ENCODE assay signal across 8 cellular contexts in genomic region chr2:64750001-64750816, GRCh38.
DNase-seq lines count a peak whose midpoint lies in the region; ATAC-seq, FAIRE-seq and TF ChIP-seq lines count a peak whose summit lies in the region.

No MANE protein-coding gene starts in this region.

- H3K36me3 ChIP-seq in adrenal gland (replicated peaks in 1 of 2) (no peaks in the 10 kb centered on the region), heart left ventricle (no peaks in the 10 kb centered on the region), pancreas (no peaks in the 10 kb centered on the region)

- ATAC-seq in heart left ventricle (peak in 1 of 4 donors; percentile 2), pancreas (peak; percentile 1 to 15 (median 8)), GM18861 (IDR thresholded peaks at IDR 0.05; ENCODE audit: unreplicated experiment) (no peak), GM18498 (IDR thresholded peaks at IDR 0.05; ENCODE audit: unreplicated experiment) (no peak)

- H3K4me1 ChIP-seq in adrenal gland (replicated peaks in 1 of 2) (peaks cover 7 to 41% of the 10 kb centered on the region in 2 donors), heart left ventricle (peaks cover 0 to 30% (median 16%) of the 10 kb centered on the region in 12 donors), pancreas (peaks cover 0 to 17% (median 13%) of the 10 kb centered on the region in 3 donors)

- peak in 1 of 2 donors; percentile 18 for TF ChIP-seq POLR2A in adrenal gland (IDR thresholded peaks at IDR 0.05)
- no peak for TF ChIP-seq POLR2A in heart left ventricle (IDR thresholded peaks at IDR 0.05)

- 0 to 1% (median 1%) methylated on average over 34 to 38 of the region's 38 CpGs for WGBS in adrenal gland, 4 donors
- 0 to 1% (median 1%) methylated on average over 38 of the region's 38 CpGs for WGBS in heart left ventricle, 4 donors
- 0% methylated on average over 37 to 38 of the region's 38 CpGs for WGBS in pancreas, 2 donors

- H3K27ac ChIP-seq in adrenal gland (peak overlapping the region; percentile 93 to 97 (median 97)), heart left ventricle (peak overlapping the region; percentile 74 to 99 (median 97)), pancreas (peak overlapping the region; percentile 85 to 99 (median 92))

- no peaks in the 10 kb centered on the region for H3K9me3 ChIP-seq in adrenal gland (replicated peaks in 1 of 3)
- H3K9me3 ChIP-seq in heart left ventricle: no peaks in the 10 kb centered on the region
- H3K9me3 ChIP-seq in pancreas: no peaks in the 10 kb centered on the region

- intact Hi-C loops in adrenal gland (cut with DNase I): loop anchor here in 1 of 2 donors (5.0 kb wide), 1 partner anchor 117 kb away; no protein-coding TSS in a partner anchor
- intact Hi-C loops in heart left ventricle (cut with DNase I): loop anchor here in 9 of 10 donors (1.0 to 10.0 kb wide), 13 partner anchors 17 to 225 kb away; partner anchors contain the start of genes SERTAD2 (in 7 of the 9) and AFTPH (in 1 of the 9)
- intact Hi-C loops in pancreas (cut with DNase I): no loop called here

- H3K27me3 ChIP-seq in adrenal gland (no peaks in the 10 kb centered on the region), heart left ventricle (no peaks in the 10 kb centered on the region), pancreas (no peaks in the 10 kb centered on the region)

- DNase-seq in NCI-H345 (lab: John Stamatoyannopoulos, UW) (peak; percentile 51), NCI-H345 treated with DMSO at 0.1 percent for 48 hours (lab: John Stamatoyannopoulos, UW; ENCODE audit: unreplicated experiment) (no peak), SK-N-DZ (ENCODE audit: low spot score) (peak; percentile 37), adrenal gland (peak; percentile 66 to 80 (median 71)), heart left ventricle (peak; percentile 45 to 73 (median 60)), pancreas (peak; percentile 55 to 81 (median 70))

- FAIRE-seq in pancreas (lab: Jason Lieb, UNC): no peak

- TF ChIP-seq CTCF in adrenal gland (IDR thresholded peaks at IDR 0.05) (peak in 2 of 6 experiments; percentile 5 to 34), heart left ventricle (IDR thresholded peaks at IDR 0.05) (peak in 4 of 12 donors; percentile 7 to 35 (median 22)), pancreas (IDR thresholded peaks at IDR 0.05) (no peak)

- H3K4me3 ChIP-seq in adrenal gland (peak overlapping the region; percentile 65 to 96 (median 72)), heart left ventricle (peak overlapping the region; percentile 50 to 88 (median 76)), pancreas (peak overlapping the region; percentile 51 to 72 (median 59))

Comparison
In these comparisons a context has a peak if more than half of its experiments do, and no peak if none do; other contexts are left out.
1. ATAC-seq: peak in pancreas (4 of 4); none in GM18861 (single experiment) and GM18498 (single experiment).
2. intact Hi-C loops: an anchor here in heart left ventricle (1.0 to 10.0 kb wide); none called in pancreas.
3. Peak in every context shown above with its lines, with median percentiles within 50 percentile points of each other: H3K27ac ChIP-seq and H3K4me3 ChIP-seq.